In genomic region chr2:27050281-27050995, GRCh38 we compare ENCODE assay signal across 8 cellular contexts. TPM values are rescaled to one million over a fixed set of nuclear protein-coding genes. Genes with fewer than 3 reads are reported as not detected.
DNase-seq lines count a peak whose midpoint lies in the region; ATAC-seq and TF ChIP-seq lines count a peak whose summit lies in the region.

No MANE protein-coding gene starts in this region.

- peaks cover 0 to 2% of the 10 kb centered on the region in 2 donors for H3K27me3 Mint-ChIP-seq in natural killer cell treated with Interleukin-12 subunit alpha and Interleukin-12 subunit beta and Interleukin-15 and Interleukin-18, amount 100 ng/mL, for 72 hours

- peaks cover 4% of the 10 kb centered on the region for H3K79me2 ChIP-seq in DOHH2 (ENCODE audit: control insufficient read depth, low read length)

- no peaks in the 10 kb centered on the region for H3K9me3 Mint-ChIP-seq in natural killer cell treated with Interleukin-12 subunit alpha and Interleukin-12 subunit beta and Interleukin-15 and Interleukin-18, amount 100 ng/mL, for 72 hours

- peak overlapping the region; percentile 85 for H3K4me3 ChIP-seq in DOHH2 (ENCODE audit: low read length)
- H3K4me3 ChIP-seq in fibroblast of mammary gland (ENCODE audit: control insufficient read depth, low read depth, low read length): peak overlapping the region; percentile 84

- H4K20me1 ChIP-seq in DOHH2 (ENCODE audit: control insufficient read depth, insufficient read depth, low read depth, low read length): no peaks in the 10 kb centered on the region

- peak overlapping the region; percentile 81 for H3K27ac ChIP-seq in DOHH2 (ENCODE audit: low read depth, low read length)
- peak overlapping the region; percentile 88 for H3K27ac ChIP-seq in KOPT-K1 (ENCODE audit: low read depth, low read length, poor library complexity, severe bottlenecking)

- peak overlapping the region; percentile 98 to 100 for H3K27ac Mint-ChIP-seq in natural killer cell treated with Interleukin-12 subunit alpha and Interleukin-12 subunit beta and Interleukin-15 and Interleukin-18, amount 100 ng/mL, for 72 hours

- H3K36me3 ChIP-seq in DOHH2 (ENCODE audit: control insufficient read depth, low read length) (peaks cover 16% of the 10 kb centered on the region), KOPT-K1 (ENCODE audit: insufficient read depth, low read length) (peaks cover 23% of the 10 kb centered on the region)

- H3K4me1 Mint-ChIP-seq in natural killer cell treated with Interleukin-12 subunit alpha and Interleukin-12 subunit beta and Interleukin-15 and Interleukin-18, amount 100 ng/mL, for 72 hours (ENCODE audit: low read depth in 2 of 2): peaks cover 26 to 37% of the 10 kb centered on the region in 2 donors

- peaks cover 9% of the 10 kb centered on the region for H3F3A ChIP-seq in DOHH2 (ENCODE audit: control insufficient read depth, insufficient read depth)

- H3K4me1 ChIP-seq in DOHH2 (ENCODE audit: control insufficient read depth, low read length): peaks cover 16% of the 10 kb centered on the region

- peak overlapping the region; percentile 88 for H3K4me3 Mint-ChIP-seq in natural killer cell treated with Interleukin-12 subunit alpha and Interleukin-12 subunit beta and Interleukin-15 and Interleukin-18, amount 100 ng/mL, for 72 hours

- H3K9me3 ChIP-seq in DOHH2 (ENCODE audit: control insufficient read depth, insufficient read depth, low read length) (no peaks in the 10 kb centered on the region), KOPT-K1 (ENCODE audit: insufficient read depth, low read length, poor library complexity, severe bottlenecking) (no peaks in the 10 kb centered on the region)

- ATAC-seq in GM21825 (IDR thresholded peaks at IDR 0.05; ENCODE audit: unreplicated experiment): peak; percentile 40
- peak; percentile 83 to 84 for ATAC-seq in natural killer cell treated with Interleukin-12 subunit alpha and Interleukin-12 subunit beta and Interleukin-15 and Interleukin-18, amount 100 ng/mL, for 72 hours

- no peaks in the 10 kb centered on the region for H3K27me3 ChIP-seq in DOHH2 (ENCODE audit: control insufficient read depth, low read length)

- no peaks in the 10 kb centered on the region for H3K9me2 ChIP-seq in DOHH2 (replicated peaks; ENCODE audit: control insufficient read depth, low read length)

- TF ChIP-seq CTCF in DOHH2 (IDR thresholded peaks at IDR 0.05; ENCODE audit: low read depth, low read length, poor library complexity, severe bottlenecking): no peak
- peak; percentile 24 for TF ChIP-seq CTCF in fibroblast of mammary gland (conservative IDR thresholded peaks at IDR 0.05; ENCODE audit: control insufficient read depth, insufficient read depth, low read depth, low read length)

- DNase-seq in RKO (ENCODE audit: low spot score): peak; percentile 97
- peak; percentile 87 to 88 for DNase-seq in activated T-helper 1 cell treated with anti-CD3 and anti-CD28 coated beads, Interleukin-2, amount 50 U/mL, for 16 hours (ENCODE audit: low read depth in 1 of 2, low spot score in 1 of 2)
- DNase-seq in fibroblast of mammary gland (ENCODE audit: low read depth): peak; percentile 97
- DNase-seq in natural killer cell treated with Interleukin-12 subunit alpha and Interleukin-12 subunit beta and Interleukin-15 and Interleukin-18, amount 100 ng/mL, for 72 hours (ENCODE audit: low spot score): peak; percentile 87
- peak; percentile 81 for DNase-seq in stimulated activated naive CD4-positive, alpha-beta T cell treated with Interleukin-2 at 50 U/mL for 16 hours (lab: John Stamatoyannopoulos, UW)

- peaks cover 17% of the 10 kb centered on the region for H3K36me3 Mint-ChIP-seq in natural killer cell treated with Interleukin-12 subunit alpha and Interleukin-12 subunit beta and Interleukin-15 and Interleukin-18, amount 100 ng/mL, for 72 hours

- H3K4me2 ChIP-seq in DOHH2 (ENCODE audit: low read length): peak overlapping the region; percentile 93

RNA-seq across cellular contexts. Expression of gene AGBL5, which starts 1.0 kb away (rescaled TPM):
- total RNA-seq in natural killer cell treated with Interleukin-12 subunit alpha and Interleukin-12 subunit beta and Interleukin-15 and Interleukin-18, amount 100 ng/mL, for 72 hours: 10 to 100 TPM; 12.5 to 20.5 TPM

RNA-seq across cellular contexts. Expression of gene TMEM214, which starts 17.7 kb away (rescaled TPM):
- total RNA-seq in natural killer cell treated with Interleukin-12 subunit alpha and Interleukin-12 subunit beta and Interleukin-15 and Interleukin-18, amount 100 ng/mL, for 72 hours: 100 to 1,000 TPM; 132 to 176 TPM

RNA-seq across cellular contexts. Expression of gene OST4, which starts 21.0 kb away (rescaled TPM):
- 100 to 1,000 TPM; 286 to 393 TPM for total RNA-seq in natural killer cell treated with Interleukin-12 subunit alpha and Interleukin-12 subunit beta and Interleukin-15 and Interleukin-18, amount 100 ng/mL, for 72 hours

RNA-seq across cellular contexts. Expression of gene EMILIN1, which starts 28.0 kb away (rescaled TPM):
- 10 to 100 TPM in 1 of 2 donors, 1 to 10 TPM in 1; 8.7 to 14.2 TPM for total RNA-seq in natural killer cell treated with Interleukin-12 subunit alpha and Interleukin-12 subunit beta and Interleukin-15 and Interleukin-18, amount 100 ng/mL, for 72 hours

RNA-seq across cellular contexts. Expression of gene KHK, which starts 36.1 kb away (rescaled TPM):
- 1 to 10 TPM; 2.5 to 5.1 TPM for total RNA-seq in natural killer cell treated with Interleukin-12 subunit alpha and Interleukin-12 subunit beta and Interleukin-15 and Interleukin-18, amount 100 ng/mL, for 72 hours

Comparison
In these comparisons a context has a peak if more than half of its experiments do, and no peak if none do; other contexts are left out.
1. Peak in every context shown above with its lines: DNase-seq, ATAC-seq, H3K4me3 ChIP-seq and H3K27ac ChIP-seq.